In the genomic region with DNA sequence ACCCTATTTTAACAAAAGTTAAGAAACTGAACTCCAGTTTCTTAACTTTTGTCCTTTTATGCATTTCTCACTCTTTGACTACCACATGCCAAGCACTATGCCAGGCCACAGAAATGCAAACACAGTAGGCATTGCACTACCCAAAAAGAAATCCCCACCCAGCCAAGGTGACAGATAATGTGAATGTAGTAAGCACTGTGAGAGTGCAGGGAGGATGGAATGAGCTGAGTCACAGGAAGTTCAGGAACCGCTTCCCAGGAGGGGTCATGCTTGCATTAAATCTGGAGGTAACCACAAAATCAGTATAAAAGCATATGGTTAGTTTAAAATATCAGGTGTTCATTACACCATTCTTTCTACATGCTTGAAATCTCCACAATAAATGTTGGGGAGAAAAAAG, we compare ENCODE assay signal across 11 cellular contexts. TPM values are rescaled to one million over a fixed set of nuclear protein-coding genes. Genes with fewer than 3 reads are reported as not detected.
DNase-seq lines count a peak whose midpoint lies in the region; ATAC-seq and TF ChIP-seq lines count a peak whose summit lies in the region.
"Had no signal": no experiment of that assay in that cellular context is flagged by ENCODE, and none has a peak within 500 bp of the region (broad histone marks: within the 10 kb centered on the region; RNA-seq: fewer than 3 reads in every experiment).

No MANE protein-coding gene starts in this region.

- no peak for TF ChIP-seq EP300 in upper lobe of left lung (IDR thresholded peaks at IDR 0.05)

- TF ChIP-seq CTCF in HFFc6 (IDR thresholded peaks at IDR 0.05) (no peak), activated B cell treated with CpG ODN at 0.5 μM for 24 hours (IDR thresholded peaks at IDR 0.05) (no peak), foreskin fibroblast (IDR thresholded peaks at IDR 0.05; ENCODE audit: low read depth, low read length) (no peak), lower lobe of right lung (IDR thresholded peaks at IDR 0.05) (no peak), upper lobe of left lung (IDR thresholded peaks at IDR 0.05) (no peak)

- no peaks in the 10 kb centered on the region for H3K9me3 Mint-ChIP-seq in HFFc6
- no peaks in the 10 kb centered on the region for H3K9me3 Mint-ChIP-seq in activated B cell treated with CpG ODN at 0.5 μM for 24 hours

- H3K27me3 Mint-ChIP-seq in HFFc6 (ENCODE audit: insufficient read depth) (no peaks in the 10 kb centered on the region), activated B cell treated with CpG ODN at 0.5 μM for 24 hours (no peaks in the 10 kb centered on the region)

- POLR2A ChIA-PET in activated B cell treated with CpG ODN at 0.5 μM for 24 hours (lab: Charles Lee) = no interaction called here

- H3K9me3 ChIP-seq in lower lobe of right lung (no peaks in the 10 kb centered on the region), upper lobe of left lung (no peaks in the 10 kb centered on the region)
- H3K9me3 ChIP-seq: heart right ventricle had no signal

- H3K4me3 Mint-ChIP-seq in HFFc6 (peak overlapping the region; percentile 64), activated B cell treated with CpG ODN at 0.5 μM for 24 hours (no peak overlapping the region)

- TF ChIP-seq POLR2A in upper lobe of left lung (IDR thresholded peaks at IDR 0.05) = no peak

- H3K36me3 Mint-ChIP-seq in HFFc6 (ENCODE audit: low read depth) = peaks cover 20% of the 10 kb centered on the region
- H3K36me3 Mint-ChIP-seq in activated B cell treated with CpG ODN at 0.5 μM for 24 hours (ENCODE audit: low read depth) = peaks cover 35% of the 10 kb centered on the region

- CTCF ChIA-PET in activated B cell treated with CpG ODN at 0.5 μM for 24 hours (lab: Charles Lee) = no interaction called here

- peaks cover 80% of the 10 kb centered on the region for H3K4me1 Mint-ChIP-seq in HFFc6 (ENCODE audit: low read depth)
- H3K4me1 Mint-ChIP-seq in activated B cell treated with CpG ODN at 0.5 μM for 24 hours = no peaks in the 10 kb centered on the region

- H3K27ac ChIP-seq in lower lobe of right lung (no peak overlapping the region), upper lobe of left lung (no peak overlapping the region)
- H3K27ac ChIP-seq: heart right ventricle had no signal

- ATAC-seq in activated B cell treated with CpG ODN at 0.5 μM for 24 hours (ENCODE audit: low read depth) (no peak), HG02981 (IDR thresholded peaks at IDR 0.05; ENCODE audit: unreplicated experiment) (no peak), lower lobe of right lung (no peak), upper lobe of left lung (ENCODE audit: low FRiP score in 2 of 2) (no peak)
- ATAC-seq: heart right ventricle had no signal

- H3K27ac Mint-ChIP-seq in HFFc6 (peak overlapping the region; percentile 83), activated B cell treated with CpG ODN at 0.5 μM for 24 hours (peak overlapping the region; percentile 16)

- no peaks in the 10 kb centered on the region for H3K27me3 ChIP-seq in lower lobe of right lung (ENCODE audit: low read depth)
- H3K27me3 ChIP-seq in upper lobe of left lung = no peaks in the 10 kb centered on the region
- H3K27me3 ChIP-seq: heart right ventricle had no signal

- H3K4me3 ChIP-seq in foreskin fibroblast (ENCODE audit: low read depth in 1 of 2, low read length in 2 of 2) (no peak overlapping the region), lower lobe of right lung (no peak overlapping the region), upper lobe of left lung (no peak overlapping the region)
- H3K4me3 ChIP-seq: heart right ventricle, skin epidermis had no signal

- intact Hi-C loops in activated B cell treated with CpG ODN at 0.5 μM for 24 hours (cut with micrococcal nuclease) = no loop called here
- intact Hi-C loops in lower lobe of right lung (cut with DNase I) = no loop called here

- DNase-seq in AG08395 (ENCODE audit: low spot score) (peak; percentile 75), HFFc6 (peak; percentile 79), activated B cell treated with CpG ODN at 0.5 μM for 24 hours (no peak), foreskin fibroblast (peak; percentile 95 to 96), lower lobe of right lung (no peak), upper lobe of left lung (no peak), NCI-H2107 (lab: John Stamatoyannopoulos, UW) (no peak)
- DNase-seq: heart right ventricle, NCI-H1694 had no signal

- peaks cover 26% of the 10 kb centered on the region for H3K36me3 ChIP-seq in lower lobe of right lung
- H3K36me3 ChIP-seq in upper lobe of left lung = peaks cover 0 to 3% (median 0%) of the 10 kb centered on the region in 4 donors

- 58 to 74% methylated on average over 1 of the region's 1 CpG for WGBS in upper lobe of left lung, 2 donors

- no peaks in the 10 kb centered on the region for H3K4me1 ChIP-seq in lower lobe of right lung
- peaks cover 2 to 10% (median 7%) of the 10 kb centered on the region in 4 donors for H3K4me1 ChIP-seq in upper lobe of left lung

RNA-seq across cellular contexts. Expression of gene FAM83C, which starts 20.1 kb away (rescaled TPM):
- not detected for total RNA-seq in HFFc6 (2021; fragmentation: NEBNext Ultra II Directional; extraction: Animal tissue kit (Norgen Biotek cat#: 25700))
- not detected in 2 replicates for total RNA-seq in activated B cell treated with CpG ODN at 0.5 μM for 24 hours
- total RNA-seq in lower lobe of right lung = not detected
- not detected for total RNA-seq in upper lobe of left lung
- total RNA-seq: heart right ventricle had no signal

RNA-seq across cellular contexts. Expression of gene EIF6, which starts 27.8 kb away (rescaled TPM):
- total RNA-seq in HFFc6 (2021; fragmentation: NEBNext Ultra II Directional; extraction: Animal tissue kit (Norgen Biotek cat#: 25700)) = 100 to 1,000 TPM; 176 to 194 (median 185) TPM
- 137 and 148 TPM in 2 replicates for total RNA-seq in activated B cell treated with CpG ODN at 0.5 μM for 24 hours
- total RNA-seq in lower lobe of right lung = 72.6 TPM
- 100 to 1,000 TPM in 2 of 6 donors, 10 to 100 TPM in 4; 57.5 to 106 (median 88.7) TPM for total RNA-seq in upper lobe of left lung

RNA-seq across cellular contexts. Expression of gene MMP24OS, which starts 34.4 kb away (rescaled TPM):
- total RNA-seq in HFFc6 (2021; fragmentation: NEBNext Ultra II Directional; extraction: Animal tissue kit (Norgen Biotek cat#: 25700)) = 100 to 1,000 TPM in 4 of 6 experiments, 10 to 100 TPM in 2; 91.7 to 117 (median 105) TPM
- 39.2 and 47.9 TPM in 2 replicates for total RNA-seq in activated B cell treated with CpG ODN at 0.5 μM for 24 hours
- total RNA-seq in lower lobe of right lung = 78.7 TPM
- 100 to 1,000 TPM in 1 of 6 donors, 10 to 100 TPM in 5; 27.8 to 145 (median 42.6) TPM for total RNA-seq in upper lobe of left lung

Comparison
In these comparisons a context has a peak if more than half of its experiments do, and no peak if none do; other contexts are left out.
1. DNase-seq: peak in AG08395 (single experiment), HFFc6 (single experiment) and foreskin fibroblast (2 of 2); none in activated B cell treated with CpG ODN at 0.5 μM for 24 hours (single experiment), lower lobe of right lung (single experiment), upper lobe of left lung (0 of 2) and NCI-H2107 (single experiment).